ENCODE assay signal across 8 cellular contexts in the genomic region with DNA sequence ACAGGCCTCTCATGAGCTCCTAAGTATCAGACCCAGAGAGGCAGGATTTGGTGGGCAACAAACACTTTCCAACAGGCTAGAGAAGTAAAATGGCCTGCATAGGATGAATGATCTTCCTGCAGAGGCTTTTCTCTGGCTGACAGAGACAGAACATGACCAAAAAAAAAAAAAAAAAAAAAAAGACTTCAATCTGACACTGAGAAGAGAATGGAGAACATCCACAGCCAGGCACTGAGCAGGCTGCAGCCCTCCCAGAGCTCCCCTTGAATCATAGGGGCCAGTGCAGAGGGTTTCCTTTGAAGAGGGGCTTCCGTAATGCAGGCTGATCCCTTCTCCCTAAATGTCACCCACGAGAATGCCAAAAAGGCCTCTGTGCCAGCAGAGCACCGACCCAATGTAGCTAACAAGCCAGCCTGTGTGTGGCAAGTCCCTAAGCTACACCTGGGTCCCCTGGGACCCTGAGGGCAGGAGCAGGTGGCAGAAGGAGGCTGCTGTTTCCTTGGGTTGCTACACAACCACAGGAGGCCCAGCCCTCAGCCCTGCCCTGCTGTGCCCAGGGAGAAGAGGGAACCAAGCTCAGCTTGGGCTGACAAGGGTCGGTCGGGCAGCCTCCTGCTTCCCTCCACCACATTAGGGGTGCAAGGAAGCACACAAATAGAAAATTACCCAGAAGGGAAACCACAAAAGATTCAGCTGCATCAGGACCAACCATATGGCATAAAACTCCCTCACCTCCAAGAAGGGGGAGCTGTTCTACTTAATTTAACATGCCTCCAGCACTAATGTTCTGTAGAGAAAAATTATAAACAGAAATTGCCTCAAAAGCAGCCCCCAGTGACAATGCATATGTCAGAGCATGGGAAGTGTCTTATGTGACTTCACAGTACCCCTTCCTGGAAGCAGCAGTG. TPM values are rescaled to one million over a fixed set of nuclear protein-coding genes. Genes with fewer than 3 reads are reported as not detected.
A peak's percentile ranks its signal among the peaks of the same experiment; 100 is the strongest.
DNase-seq lines count a peak whose midpoint lies in the region; ATAC-seq and TF ChIP-seq lines count a peak whose summit lies in the region.

No MANE protein-coding gene starts in this region.

- no peaks in the 10 kb centered on the region for H3K4me1 ChIP-seq in mucosa of descending colon (ENCODE audit: low read depth)

- no peaks in the 10 kb centered on the region for H3K36me3 ChIP-seq in mucosa of descending colon (ENCODE audit: low read depth)

- no peaks in the 10 kb centered on the region for H3K9me3 ChIP-seq in mucosa of descending colon

- no peak overlapping the region for H3K4me3 ChIP-seq in mucosa of descending colon

- ATAC-seq in HG02759 (IDR thresholded peaks at IDR 0.05; ENCODE audit: unreplicated experiment): peak; percentile 88
- ATAC-seq in mucosa of descending colon: peak; percentile 56
- ATAC-seq in HG03520 (IDR thresholded peaks at IDR 0.05; ENCODE audit: unreplicated experiment): no peak

- TF ChIP-seq CTCF in mucosa of descending colon (IDR thresholded peaks at IDR 0.05): no peak

- peak; percentile 52 for DNase-seq in DMS 273 (lab: John Stamatoyannopoulos, UW; ENCODE audit: unreplicated experiment)
- no peak for DNase-seq in DMS 273 treated with DMSO at 0.1 percent for 48 hours (lab: John Stamatoyannopoulos, UW)
- DNase-seq in NCI-H1436 (lab: John Stamatoyannopoulos, UW): peak; percentile 86
- peak in 1 of 3 donors; percentile 50 for DNase-seq in mucosa of descending colon
- no peak for DNase-seq in cerebellar nuclear complex (lab: John Stamatoyannopoulos, UW)
- no peak for DNase-seq in stimulated activated CD4-positive, alpha-beta T cell treated with anti-CD3 and anti-CD28 coated beads, Interleukin-4, amount 100 ng/mL, for 24 hours

- intact Hi-C loops in mucosa of descending colon (cut with DNase I, micrococcal nuclease): no loop called here

RNA-seq across cellular contexts. Expression of a gene that starts 55.5 kb away (rescaled TPM):
- 1 to 10 TPM; 1.2 to 1.7 (median 1.5) TPM for total RNA-seq in mucosa of descending colon

Comparison
In these comparisons a context has a peak if more than half of its experiments do, and no peak if none do; other contexts are left out.
1. DNase-seq: peak in DMS 273 (single experiment) and NCI-H1436 (single experiment); none in DMS 273 treated with DMSO at 0.1 percent for 48 hours (single experiment), cerebellar nuclear complex (0 of 2) and stimulated activated CD4-positive, alpha-beta T cell treated with anti-CD3 and anti-CD28 coated beads, Interleukin-4, amount 100 ng/mL, for 24 hours (single experiment).